Comparison of ENCODE assay signal across 1 cellular context in the genomic region with DNA sequence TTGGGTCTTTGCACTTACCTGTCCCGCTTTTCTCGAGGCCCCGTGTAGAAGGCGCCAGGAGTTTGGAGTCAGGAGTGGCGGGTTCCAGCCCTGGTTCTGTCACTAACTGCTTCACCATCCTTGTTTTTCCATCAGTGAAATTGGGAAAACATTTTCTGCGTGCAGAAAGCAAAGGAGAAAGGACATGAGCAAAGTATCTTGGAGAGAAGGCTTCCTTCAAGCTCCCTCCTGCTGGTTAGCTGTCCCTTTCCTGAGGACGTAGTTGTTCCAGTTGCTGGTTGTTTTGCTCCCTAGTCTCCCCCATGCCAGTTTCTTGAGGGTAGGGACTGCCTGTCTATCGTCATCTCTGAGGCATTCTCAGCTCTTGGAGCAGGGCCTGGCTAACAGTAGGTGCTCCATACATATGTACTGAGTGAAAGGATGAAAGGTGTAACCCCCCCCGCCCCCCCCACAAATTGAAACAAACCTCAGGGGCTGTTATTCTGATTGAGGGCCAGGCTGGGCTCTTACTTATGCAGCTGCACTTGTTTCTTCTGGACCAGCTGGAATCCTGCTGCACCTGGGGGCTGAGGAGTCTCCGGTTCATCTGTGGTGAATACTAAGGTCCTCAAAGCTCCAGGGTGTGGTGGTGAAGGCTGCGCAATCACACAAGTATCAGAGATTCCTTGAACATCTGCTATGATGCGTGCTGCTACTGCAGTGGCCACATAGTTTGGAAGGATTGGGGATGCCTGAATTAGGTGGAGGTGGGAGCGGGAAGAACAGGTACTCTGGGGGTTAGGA.
TF ChIP-seq lines count a peak whose summit lies in the region.

No MANE protein-coding gene starts in this region.

TF ChIP-seq in HEK293, 187 proteins besides CTCF, POLR2A, EP300 and RAD21 (continued from another document):
- TF ChIP-seq ZNF623 (tag by site-specific recombination; IDR thresholded peaks at IDR 0.05) = no peak
- TF ChIP-seq, protein P1, sequence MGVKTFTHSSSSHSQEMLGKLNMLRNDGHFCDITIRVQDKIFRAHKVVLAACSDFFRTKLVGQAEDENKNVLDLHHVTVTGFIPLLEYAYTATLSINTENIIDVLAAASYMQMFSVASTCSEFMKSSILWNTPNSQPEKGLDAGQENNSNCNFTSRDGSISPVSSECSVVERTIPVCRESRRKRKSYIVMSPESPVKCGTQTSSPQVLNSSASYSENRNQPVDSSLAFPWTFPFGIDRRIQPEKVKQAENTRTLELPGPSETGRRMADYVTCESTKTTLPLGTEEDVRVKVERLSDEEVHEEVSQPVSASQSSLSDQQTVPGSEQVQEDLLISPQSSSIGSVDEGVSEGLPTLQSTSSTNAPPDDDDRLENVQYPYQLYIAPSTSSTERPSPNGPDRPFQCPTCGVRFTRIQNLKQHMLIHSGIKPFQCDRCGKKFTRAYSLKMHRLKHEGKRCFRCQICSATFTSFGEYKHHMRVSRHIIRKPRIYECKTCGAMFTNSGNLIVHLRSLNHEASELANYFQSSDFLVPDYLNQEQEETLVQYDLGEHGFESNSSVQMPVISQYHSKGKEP (tag by site-specific recombination; IDR thresholded peaks at IDR 0.05) = no peak
